In the genomic region with DNA sequence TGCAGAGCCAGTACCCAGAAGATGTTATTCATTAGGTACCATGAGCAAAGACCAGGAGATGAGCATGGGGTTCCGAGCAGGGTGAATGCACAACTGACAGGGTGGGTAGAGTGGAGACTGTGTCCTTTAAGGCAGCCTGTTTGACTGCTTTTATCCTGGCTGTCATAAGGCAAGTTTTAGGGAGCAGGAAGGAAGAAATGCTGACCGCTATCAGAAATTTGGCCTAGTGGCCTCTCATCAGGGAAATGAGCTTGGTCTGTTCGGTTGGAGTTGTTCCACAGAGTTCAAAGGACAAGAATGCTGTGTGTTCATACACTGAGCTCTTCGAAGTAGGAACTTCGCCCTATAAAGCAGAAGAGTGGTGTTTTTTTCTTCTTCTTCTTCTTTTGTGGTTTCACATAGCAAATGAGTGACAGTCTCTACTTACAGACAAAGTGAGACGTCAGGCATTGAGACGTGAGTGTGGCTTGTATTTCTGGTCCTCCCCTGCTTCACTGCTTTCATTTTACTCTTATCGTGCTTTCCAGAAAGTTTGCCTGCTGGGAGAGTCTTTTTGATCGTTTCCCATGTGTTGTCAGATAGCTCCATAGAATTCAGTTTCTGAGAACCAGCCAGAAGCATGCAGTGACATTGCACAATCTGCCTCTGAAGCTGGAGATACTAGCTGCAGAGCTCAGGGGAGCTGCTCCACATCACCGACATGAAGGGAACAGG, we compare ENCODE assay signal across 2 cellular contexts.
A peak's percentile ranks its signal among the peaks of the same experiment; 100 is the strongest.
TF ChIP-seq lines count a peak whose summit lies in the region.

A gene with protein sequence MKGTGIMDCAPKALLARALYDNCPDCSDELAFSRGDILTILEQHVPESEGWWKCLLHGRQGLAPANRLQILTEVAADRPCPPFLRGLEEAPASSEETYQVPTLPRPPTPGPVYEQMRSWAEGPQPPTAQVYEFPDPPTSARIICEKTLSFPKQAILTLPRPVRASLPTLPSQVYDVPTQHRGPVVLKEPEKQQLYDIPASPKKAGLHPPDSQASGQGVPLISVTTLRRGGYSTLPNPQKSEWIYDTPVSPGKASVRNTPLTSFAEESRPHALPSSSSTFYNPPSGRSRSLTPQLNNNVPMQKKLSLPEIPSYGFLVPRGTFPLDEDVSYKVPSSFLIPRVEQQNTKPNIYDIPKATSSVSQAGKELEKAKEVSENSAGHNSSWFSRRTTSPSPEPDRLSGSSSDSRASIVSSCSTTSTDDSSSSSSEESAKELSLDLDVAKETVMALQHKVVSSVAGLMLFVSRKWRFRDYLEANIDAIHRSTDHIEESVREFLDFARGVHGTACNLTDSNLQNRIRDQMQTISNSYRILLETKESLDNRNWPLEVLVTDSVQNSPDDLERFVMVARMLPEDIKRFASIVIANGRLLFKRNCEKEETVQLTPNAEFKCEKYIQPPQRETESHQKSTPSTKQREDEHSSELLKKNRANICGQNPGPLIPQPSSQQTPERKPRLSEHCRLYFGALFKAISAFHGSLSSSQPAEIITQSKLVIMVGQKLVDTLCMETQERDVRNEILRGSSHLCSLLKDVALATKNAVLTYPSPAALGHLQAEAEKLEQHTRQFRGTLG (plus strand): TSS at position 502 of the 714 bp plus-strand sequence. CDS start 199 bp downstream, at position 701.

TF ChIP-seq in IMR-90, 13 proteins besides CTCF, POLR2A, EP300 and RAD21:
- TF ChIP-seq CEBPB (IDR thresholded peaks at IDR 0.05; ENCODE audit: low read depth, low read length) (peak; percentile 99), CHD1 (IDR thresholded peaks at IDR 0.05; ENCODE audit: low read depth, low read length) (no peak; the same call in 1 of the 2 replicates), MAFK (IDR thresholded peaks at IDR 0.05; ENCODE audit: low read depth, low read length) (peak; percentile 21; the same call in 1 of the 2 replicates), NFE2L2 (IDR thresholded peaks at IDR 0.05; ENCODE audit: low read depth, low read length) (peak; percentile 35; the same call in 1 of the 2 replicates), FOS (IDR thresholded peaks at IDR 0.05; ENCODE audit: low read depth, low read length) (0 out of 2 replicates have a peak, but pooled peaks have one; percentile 17), MXI1 (IDR thresholded peaks at IDR 0.05; ENCODE audit: borderline replicate concordance, low read depth, low read length) (peak; percentile 59; the same call in 1 of the 2 replicates), BHLHE40 (IDR thresholded peaks at IDR 0.05; ENCODE audit: low read depth, low read length) (peak; percentile 42)
- TF ChIP-seq, protein P1, sequence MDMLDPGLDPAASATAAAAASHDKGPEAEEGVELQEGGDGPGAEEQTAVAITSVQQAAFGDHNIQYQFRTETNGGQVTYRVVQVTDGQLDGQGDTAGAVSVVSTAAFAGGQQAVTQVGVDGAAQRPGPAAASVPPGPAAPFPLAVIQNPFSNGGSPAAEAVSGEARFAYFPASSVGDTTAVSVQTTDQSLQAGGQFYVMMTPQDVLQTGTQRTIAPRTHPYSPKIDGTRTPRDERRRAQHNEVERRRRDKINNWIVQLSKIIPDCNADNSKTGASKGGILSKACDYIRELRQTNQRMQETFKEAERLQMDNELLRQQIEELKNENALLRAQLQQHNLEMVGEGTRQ (IDR thresholded peaks at IDR 0.05; ENCODE audit: low read depth, low read length): no peak
- TF ChIP-seq, protein P2, sequence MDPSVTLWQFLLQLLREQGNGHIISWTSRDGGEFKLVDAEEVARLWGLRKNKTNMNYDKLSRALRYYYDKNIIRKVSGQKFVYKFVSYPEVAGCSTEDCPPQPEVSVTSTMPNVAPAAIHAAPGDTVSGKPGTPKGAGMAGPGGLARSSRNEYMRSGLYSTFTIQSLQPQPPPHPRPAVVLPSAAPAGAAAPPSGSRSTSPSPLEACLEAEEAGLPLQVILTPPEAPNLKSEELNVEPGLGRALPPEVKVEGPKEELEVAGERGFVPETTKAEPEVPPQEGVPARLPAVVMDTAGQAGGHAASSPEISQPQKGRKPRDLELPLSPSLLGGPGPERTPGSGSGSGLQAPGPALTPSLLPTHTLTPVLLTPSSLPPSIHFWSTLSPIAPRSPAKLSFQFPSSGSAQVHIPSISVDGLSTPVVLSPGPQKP (IDR thresholded peaks at IDR 0.05; ENCODE audit: borderline replicate concordance, low read depth, low read length): no peak

TF ChIP-seq in HepG2, 621 proteins besides CTCF, POLR2A, EP300 and RAD21 (continues in another document):
- TF ChIP-seq FOXP1 (IDR thresholded peaks at IDR 0.05): no peak
- TF ChIP-seq FOXP1 (CRISPR knock-in tag; IDR thresholded peaks at IDR 0.05): 0 out of 2 replicates have a peak, but pooled peaks have one; percentile 7
- 0 out of 2 replicates have a peak, but pooled peaks have one; percentile 23 for TF ChIP-seq MED1 (CRISPR knock-in tag; IDR thresholded peaks at IDR 0.05)
- TF ChIP-seq GATAD1 (CRISPR knock-in tag; IDR thresholded peaks at IDR 0.05): 0 out of 2 replicates have a peak, but pooled peaks have one; percentile 21
- peak; percentile 76; the same call in 1 of the 2 replicates for TF ChIP-seq ZNF879 (CRISPR knock-in tag; IDR thresholded peaks at IDR 0.05)
- no peak for TF ChIP-seq ZNF44 (CRISPR knock-in tag; IDR thresholded peaks at IDR 0.05)
- TF ChIP-seq ZNF761 (CRISPR knock-in tag; conservative IDR thresholded peaks at IDR 0.05): no peak
- TF ChIP-seq, protein P3, sequence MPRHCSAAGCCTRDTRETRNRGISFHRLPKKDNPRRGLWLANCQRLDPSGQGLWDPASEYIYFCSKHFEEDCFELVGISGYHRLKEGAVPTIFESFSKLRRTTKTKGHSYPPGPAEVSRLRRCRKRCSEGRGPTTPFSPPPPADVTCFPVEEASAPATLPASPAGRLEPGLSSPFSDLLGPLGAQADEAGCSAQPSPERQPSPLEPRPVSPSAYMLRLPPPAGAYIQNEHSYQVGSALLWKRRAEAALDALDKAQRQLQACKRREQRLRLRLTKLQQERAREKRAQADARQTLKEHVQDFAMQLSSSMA (CRISPR knock-in tag; IDR thresholded peaks at IDR 0.05): peak; percentile 48; the same call in 1 of the 2 replicates
- no peak for TF ChIP-seq MAZ (IDR thresholded peaks at IDR 0.05; ENCODE audit: borderline replicate concordance, low read depth, low read length)
- TF ChIP-seq MAZ (CRISPR knock-in tag; IDR thresholded peaks at IDR 0.05; ENCODE audit: low read depth): 0 out of 2 replicates have a peak, but pooled peaks have one; percentile 28
- TF ChIP-seq ZNF343 (CRISPR knock-in tag; IDR thresholded peaks at IDR 0.05): 0 out of 2 replicates have a peak, but pooled peaks have one; percentile 50
- peak; percentile 57; the same call in 1 of the 2 replicates for TF ChIP-seq MXD4 (CRISPR knock-in tag; IDR thresholded peaks at IDR 0.05)
- TF ChIP-seq ZNF12 (CRISPR knock-in tag; IDR thresholded peaks at IDR 0.05): peak; percentile 69
- TF ChIP-seq SOX6 (IDR thresholded peaks at IDR 0.05): no peak
- peak; percentile 42; the same call in 1 of the 2 replicates for TF ChIP-seq SOX6 (CRISPR knock-in tag; IDR thresholded peaks at IDR 0.05)
- TF ChIP-seq MEIS1 (CRISPR knock-in tag; IDR thresholded peaks at IDR 0.05; ENCODE audit: borderline replicate concordance): peak; percentile 80; the same call in 1 of the 2 replicates
- peak; percentile 69 for TF ChIP-seq ZFX (CRISPR knock-in tag; IDR thresholded peaks at IDR 0.05; ENCODE audit: low read depth)
- peak; percentile 21 for TF ChIP-seq DMAP1 (CRISPR knock-in tag; IDR thresholded peaks at IDR 0.05)
- TF ChIP-seq NCOR1 (IDR thresholded peaks at IDR 0.05; ENCODE audit: borderline replicate concordance, low read length): peak; percentile 16; the same call in 1 of the 2 replicates
- TF ChIP-seq HOXA3 (CRISPR knock-in tag; IDR thresholded peaks at IDR 0.05): 0 out of 2 replicates have a peak, but pooled peaks have one; percentile 8
- TF ChIP-seq MTA1 (CRISPR knock-in tag; IDR thresholded peaks at IDR 0.05; ENCODE audit: borderline replicate concordance): 0 out of 2 replicates have a peak, but pooled peaks have one; percentile 42
- TF ChIP-seq, protein P4, sequence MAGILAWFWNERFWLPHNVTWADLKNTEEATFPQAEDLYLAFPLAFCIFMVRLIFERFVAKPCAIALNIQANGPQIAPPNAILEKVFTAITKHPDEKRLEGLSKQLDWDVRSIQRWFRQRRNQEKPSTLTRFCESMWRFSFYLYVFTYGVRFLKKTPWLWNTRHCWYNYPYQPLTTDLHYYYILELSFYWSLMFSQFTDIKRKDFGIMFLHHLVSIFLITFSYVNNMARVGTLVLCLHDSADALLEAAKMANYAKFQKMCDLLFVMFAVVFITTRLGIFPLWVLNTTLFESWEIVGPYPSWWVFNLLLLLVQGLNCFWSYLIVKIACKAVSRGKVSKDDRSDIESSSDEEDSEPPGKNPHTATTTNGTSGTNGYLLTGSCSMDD (CRISPR knock-in tag; IDR thresholded peaks at IDR 0.05): no peak
- peak; percentile 97 for TF ChIP-seq CEBPG (CRISPR knock-in tag; IDR thresholded peaks at IDR 0.05)
- TF ChIP-seq ZSCAN31 (CRISPR knock-in tag; IDR thresholded peaks at IDR 0.05; ENCODE audit: low read depth): no peak
- TF ChIP-seq, protein P5, sequence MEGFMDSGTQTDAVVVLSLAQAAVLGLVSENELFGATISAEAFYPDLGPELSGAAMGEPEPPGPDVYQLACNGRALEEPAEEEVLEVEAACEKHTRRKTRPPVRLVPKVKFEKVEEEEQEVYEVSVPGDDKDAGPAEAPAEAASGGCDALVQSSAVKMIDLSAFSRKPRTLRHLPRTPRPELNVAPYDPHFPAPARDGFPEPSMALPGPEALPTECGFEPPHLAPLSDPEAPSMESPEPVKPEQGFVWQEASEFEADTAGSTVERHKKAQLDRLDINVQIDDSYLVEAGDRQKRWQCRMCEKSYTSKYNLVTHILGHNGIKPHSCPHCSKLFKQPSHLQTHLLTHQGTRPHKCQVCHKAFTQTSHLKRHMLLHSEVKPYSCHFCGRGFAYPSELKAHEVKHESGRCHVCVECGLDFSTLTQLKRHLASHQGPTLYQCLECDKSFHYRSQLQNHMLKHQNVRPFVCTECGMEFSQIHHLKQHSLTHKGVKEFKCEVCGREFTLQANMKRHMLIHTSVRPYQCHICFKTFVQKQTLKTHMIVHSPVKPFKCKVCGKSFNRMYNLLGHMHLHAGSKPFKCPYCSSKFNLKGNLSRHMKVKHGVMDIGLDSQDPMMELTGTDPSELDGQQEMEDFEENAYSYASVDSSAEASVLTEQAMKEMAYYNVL (CRISPR knock-in tag; IDR thresholded peaks at IDR 0.05; ENCODE audit: borderline replicate concordance): peak; percentile 54; the same call in 1 of the 2 replicates
- TF ChIP-seq, protein P6, sequence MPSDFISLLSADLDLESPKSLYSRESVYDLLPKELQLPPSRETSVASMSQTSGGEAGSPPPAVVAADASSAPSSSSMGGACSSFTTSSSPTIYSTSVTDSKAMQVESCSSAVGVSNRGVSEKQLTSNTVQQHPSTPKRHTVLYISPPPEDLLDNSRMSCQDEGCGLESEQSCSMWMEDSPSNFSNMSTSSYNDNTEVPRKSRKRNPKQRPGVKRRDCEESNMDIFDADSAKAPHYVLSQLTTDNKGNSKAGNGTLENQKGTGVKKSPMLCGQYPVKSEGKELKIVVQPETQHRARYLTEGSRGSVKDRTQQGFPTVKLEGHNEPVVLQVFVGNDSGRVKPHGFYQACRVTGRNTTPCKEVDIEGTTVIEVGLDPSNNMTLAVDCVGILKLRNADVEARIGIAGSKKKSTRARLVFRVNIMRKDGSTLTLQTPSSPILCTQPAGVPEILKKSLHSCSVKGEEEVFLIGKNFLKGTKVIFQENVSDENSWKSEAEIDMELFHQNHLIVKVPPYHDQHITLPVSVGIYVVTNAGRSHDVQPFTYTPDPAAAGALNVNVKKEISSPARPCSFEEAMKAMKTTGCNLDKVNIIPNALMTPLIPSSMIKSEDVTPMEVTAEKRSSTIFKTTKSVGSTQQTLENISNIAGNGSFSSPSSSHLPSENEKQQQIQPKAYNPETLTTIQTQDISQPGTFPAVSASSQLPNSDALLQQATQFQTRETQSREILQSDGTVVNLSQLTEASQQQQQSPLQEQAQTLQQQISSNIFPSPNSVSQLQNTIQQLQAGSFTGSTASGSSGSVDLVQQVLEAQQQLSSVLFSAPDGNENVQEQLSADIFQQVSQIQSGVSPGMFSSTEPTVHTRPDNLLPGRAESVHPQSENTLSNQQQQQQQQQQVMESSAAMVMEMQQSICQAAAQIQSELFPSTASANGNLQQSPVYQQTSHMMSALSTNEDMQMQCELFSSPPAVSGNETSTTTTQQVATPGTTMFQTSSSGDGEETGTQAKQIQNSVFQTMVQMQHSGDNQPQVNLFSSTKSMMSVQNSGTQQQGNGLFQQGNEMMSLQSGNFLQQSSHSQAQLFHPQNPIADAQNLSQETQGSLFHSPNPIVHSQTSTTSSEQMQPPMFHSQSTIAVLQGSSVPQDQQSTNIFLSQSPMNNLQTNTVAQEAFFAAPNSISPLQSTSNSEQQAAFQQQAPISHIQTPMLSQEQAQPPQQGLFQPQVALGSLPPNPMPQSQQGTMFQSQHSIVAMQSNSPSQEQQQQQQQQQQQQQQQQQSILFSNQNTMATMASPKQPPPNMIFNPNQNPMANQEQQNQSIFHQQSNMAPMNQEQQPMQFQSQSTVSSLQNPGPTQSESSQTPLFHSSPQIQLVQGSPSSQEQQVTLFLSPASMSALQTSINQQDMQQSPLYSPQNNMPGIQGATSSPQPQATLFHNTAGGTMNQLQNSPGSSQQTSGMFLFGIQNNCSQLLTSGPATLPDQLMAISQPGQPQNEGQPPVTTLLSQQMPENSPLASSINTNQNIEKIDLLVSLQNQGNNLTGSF (CRISPR knock-in tag; IDR thresholded peaks at IDR 0.05): no peak
- TF ChIP-seq, protein P7, sequence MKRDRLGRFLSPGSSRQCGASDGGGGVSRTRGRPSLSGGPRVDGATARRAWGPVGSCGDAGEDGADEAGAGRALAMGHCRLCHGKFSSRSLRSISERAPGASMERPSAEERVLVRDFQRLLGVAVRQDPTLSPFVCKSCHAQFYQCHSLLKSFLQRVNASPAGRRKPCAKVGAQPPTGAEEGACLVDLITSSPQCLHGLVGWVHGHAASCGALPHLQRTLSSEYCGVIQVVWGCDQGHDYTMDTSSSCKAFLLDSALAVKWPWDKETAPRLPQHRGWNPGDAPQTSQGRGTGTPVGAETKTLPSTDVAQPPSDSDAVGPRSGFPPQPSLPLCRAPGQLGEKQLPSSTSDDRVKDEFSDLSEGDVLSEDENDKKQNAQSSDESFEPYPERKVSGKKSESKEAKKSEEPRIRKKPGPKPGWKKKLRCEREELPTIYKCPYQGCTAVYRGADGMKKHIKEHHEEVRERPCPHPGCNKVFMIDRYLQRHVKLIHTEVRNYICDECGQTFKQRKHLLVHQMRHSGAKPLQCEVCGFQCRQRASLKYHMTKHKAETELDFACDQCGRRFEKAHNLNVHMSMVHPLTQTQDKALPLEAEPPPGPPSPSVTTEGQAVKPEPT (CRISPR knock-in tag; IDR thresholded peaks at IDR 0.05; ENCODE audit: low read depth): 0 out of 2 replicates have a peak, but pooled peaks have one; percentile 34
- TF ChIP-seq NR2C2 (CRISPR knock-in tag; IDR thresholded peaks at IDR 0.05; ENCODE audit: borderline replicate concordance): 0 out of 2 replicates have a peak, but pooled peaks have one; percentile 28
- peak; percentile 8; the same call in 1 of the 2 replicates for TF ChIP-seq FOSL2 (CRISPR knock-in tag; IDR thresholded peaks at IDR 0.05)
- TF ChIP-seq BCL6 (CRISPR knock-in tag; IDR thresholded peaks at IDR 0.05): 0 out of 2 replicates have a peak, but pooled peaks have one; percentile 24
- peak; percentile 73; the same call in 1 of the 2 replicates for TF ChIP-seq ZNF614 (CRISPR knock-in tag; IDR thresholded peaks at IDR 0.05; ENCODE audit: borderline replicate concordance)
- TF ChIP-seq SPEN (CRISPR knock-in tag; IDR thresholded peaks at IDR 0.05; ENCODE audit: low read depth): no peak
- no peak for TF ChIP-seq CAMTA2 (CRISPR knock-in tag; IDR thresholded peaks at IDR 0.05; ENCODE audit: borderline replicate concordance)
- TF ChIP-seq ZNF292 (CRISPR knock-in tag; IDR thresholded peaks at IDR 0.05; ENCODE audit: borderline replicate concordance, low read depth): peak; percentile 52; the same call in 1 of the 2 replicates
- peak; percentile 68; the same call in 2 of the 3 replicates for TF ChIP-seq MXI1 (IDR thresholded peaks at IDR 0.05; ENCODE audit: borderline replicate concordance, low read depth, low read length)
